2 cellular contexts compared by ENCODE assay signal in the genomic region with DNA sequence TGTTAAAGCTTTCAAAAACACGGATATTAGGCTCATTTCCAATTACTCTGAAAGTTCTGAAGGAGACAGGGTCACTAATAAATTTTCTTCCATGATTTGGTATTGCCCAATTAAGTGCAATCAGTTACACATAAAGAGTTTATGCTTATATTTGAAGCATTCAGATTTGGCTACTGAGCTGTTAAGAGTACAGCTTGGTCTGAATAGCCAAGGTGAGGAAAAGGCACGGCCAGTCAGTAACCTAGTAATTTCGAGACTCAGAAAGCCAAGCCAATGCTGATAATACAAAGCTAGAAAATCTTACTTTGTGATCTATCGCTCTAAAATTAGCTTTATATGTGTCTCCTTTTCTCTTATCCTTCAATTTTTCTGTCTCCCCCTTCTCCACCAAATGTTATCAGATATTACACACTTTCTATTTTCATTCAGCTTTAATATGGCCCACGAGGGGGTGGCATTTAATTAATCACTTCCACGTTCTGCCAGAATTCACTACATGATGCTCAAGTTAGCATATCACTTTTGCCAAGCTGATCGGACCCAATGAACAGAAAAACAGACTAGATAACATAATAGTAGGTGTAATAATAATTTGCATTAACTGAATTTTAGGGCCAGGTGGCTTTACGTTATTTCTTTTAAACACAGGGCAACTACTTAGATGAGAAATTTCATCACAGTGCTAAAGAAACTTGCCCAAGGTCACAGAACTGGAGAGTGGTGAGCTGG.
TF ChIP-seq lines count a peak whose summit lies in the region.

No MANE protein-coding gene starts in this region.

TF ChIP-seq in WTC11, 78 proteins besides CTCF, POLR2A, EP300 and RAD21:
- no peak for TF ChIP-seq ATF1 (CRISPR knock-in tag; IDR thresholded peaks at IDR 0.05)
- TF ChIP-seq NFATC4 (CRISPR knock-in tag; IDR thresholded peaks at IDR 0.05) = no peak

TF ChIP-seq in HEK293T, 16 proteins besides CTCF, POLR2A, EP300 and RAD21:
- TF ChIP-seq CTBP1 (IDR thresholded peaks at IDR 0.05; ENCODE audit: borderline replicate concordance) (no peak), BHLHE40 (IDR thresholded peaks at IDR 0.05; ENCODE audit: borderline replicate concordance) (no peak), L3MBTL2 (conservative IDR thresholded peaks at IDR 0.05) (no peak), FOXK2 (IDR thresholded peaks at IDR 0.05) (no peak), HDGF (IDR thresholded peaks at IDR 0.05; ENCODE audit: borderline replicate concordance) (no peak), ZNF384 (IDR thresholded peaks at IDR 0.05) (no peak), FOXM1 (IDR thresholded peaks at IDR 0.05; ENCODE audit: borderline replicate concordance) (no peak), SP1 (IDR thresholded peaks at IDR 0.05) (no peak), SUZ12 (IDR thresholded peaks at IDR 0.05) (no peak), ARNT (IDR thresholded peaks at IDR 0.05) (no peak), NFRKB (IDR thresholded peaks at IDR 0.05) (no peak), LEF1 (IDR thresholded peaks at IDR 0.05; ENCODE audit: borderline replicate concordance) (no peak), ELF4 (IDR thresholded peaks at IDR 0.05) (no peak), TARDBP (IDR thresholded peaks at IDR 0.05) (no peak), FOXA1 (IDR thresholded peaks at IDR 0.05) (no peak)
- TF ChIP-seq, protein P1, sequence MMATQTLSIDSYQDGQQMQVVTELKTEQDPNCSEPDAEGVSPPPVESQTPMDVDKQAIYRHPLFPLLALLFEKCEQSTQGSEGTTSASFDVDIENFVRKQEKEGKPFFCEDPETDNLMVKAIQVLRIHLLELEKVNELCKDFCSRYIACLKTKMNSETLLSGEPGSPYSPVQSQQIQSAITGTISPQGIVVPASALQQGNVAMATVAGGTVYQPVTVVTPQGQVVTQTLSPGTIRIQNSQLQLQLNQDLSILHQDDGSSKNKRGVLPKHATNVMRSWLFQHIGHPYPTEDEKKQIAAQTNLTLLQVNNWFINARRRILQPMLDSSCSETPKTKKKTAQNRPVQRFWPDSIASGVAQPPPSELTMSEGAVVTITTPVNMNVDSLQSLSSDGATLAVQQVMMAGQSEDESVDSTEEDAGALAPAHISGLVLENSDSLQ (IDR thresholded peaks at IDR 0.05) = no peak
TF ChIP-seq in HEK293T: peak in this region for 0.
